Comparison of ENCODE assay signal across 18 cellular contexts in genomic region chr9:132516911-132517310, GRCh38.
DNase-seq lines count a peak whose midpoint lies in the region; TF ChIP-seq lines count a peak whose summit lies in the region.
"Had no signal": no experiment of that assay in that cellular context is flagged by ENCODE, and none has a peak within 500 bp of the region (broad histone marks: within the 10 kb centered on the region; RNA-seq: fewer than 3 reads in every experiment).

No MANE protein-coding gene starts in this region.

- TF ChIP-seq EP300 in tibial nerve (IDR thresholded peaks at IDR 0.05) = no peak

- WGBS in tibial nerve, 2 donors = 45 to 47% methylated on average over 16 to 18 of the region's 18 CpGs

- peak overlapping the region; percentile 35 for H2AFZ ChIP-seq in osteoblast (ENCODE audit: low read length)

- DNase-seq in DMS53 treated with DMSO at 0.1 percent for 48 hours (lab: John Stamatoyannopoulos, UW; ENCODE audit: unreplicated experiment) = peak; percentile 9
- peak; percentile 60 for DNase-seq in NCI-H1092 (lab: John Stamatoyannopoulos, UW)
- peak; percentile 57 for DNase-seq in NCI-H2171 treated with DMSO at 0.1 percent for 48 hours (lab: John Stamatoyannopoulos, UW)
- peak; percentile 38 for DNase-seq in osteoblast (ENCODE audit: insufficient read length, low spot score, missing footprints)
- DNase-seq in NCI-H524 treated with DMSO at 0.1 percent for 48 hours (lab: John Stamatoyannopoulos, UW) = no peak
- DNase-seq in tibial nerve (ENCODE audit: low spot score in 2 of 2) = no peak
- no peak for DNase-seq in caudate nucleus (lab: John Stamatoyannopoulos, UW)
- DNase-seq: ACHN; C1 segment of cervical spinal cord; CD8-positive, alpha-beta memory T cell; DND-41; IMR-90; NCI-H1048; NCI-H1694; NCI-H524; SW 1271 had no signal

- no peak overlapping the region for H3K4me3 ChIP-seq in osteoblast (ENCODE audit: insufficient read depth, low read length)
- no peak overlapping the region for H3K4me3 ChIP-seq in tibial nerve
- H3K4me3 ChIP-seq: SJSA1 had no signal

- H3K79me2 ChIP-seq in osteoblast (ENCODE audit: insufficient read depth, low read length) = no peaks in the 10 kb centered on the region

- peaks cover 33% of the 10 kb centered on the region for H3K27me3 ChIP-seq in osteoblast (ENCODE audit: insufficient read depth, low read length)
- peaks cover 0 to 43% of the 10 kb centered on the region in 2 donors for H3K27me3 ChIP-seq in tibial nerve

- H4K20me1 ChIP-seq in osteoblast (ENCODE audit: insufficient read depth, low read length) = no peaks in the 10 kb centered on the region

- no peak overlapping the region for H3K27ac ChIP-seq in osteoblast (ENCODE audit: low read depth, low read length)
- H3K27ac ChIP-seq in tibial nerve = no peak overlapping the region
- no peak overlapping the region for H3K27ac ChIP-seq in caudate nucleus (ENCODE audit: low read depth, low read length)
- H3K27ac ChIP-seq: HL-60, SJSA1 had no signal

- H3K36me3 ChIP-seq in osteoblast (ENCODE audit: insufficient read depth, low read length) = no peaks in the 10 kb centered on the region
- H3K36me3 ChIP-seq in tibial nerve = no peaks in the 10 kb centered on the region
- H3K36me3 ChIP-seq: SJSA1 had no signal

- no peaks in the 10 kb centered on the region for H3K9me3 ChIP-seq in osteoblast (ENCODE audit: low read depth, low read length)
- H3K9me3 ChIP-seq in tibial nerve = no peaks in the 10 kb centered on the region
- H3K9me3 ChIP-seq: SJSA1 had no signal

- H3K4me1 ChIP-seq in osteoblast (ENCODE audit: insufficient read depth, low read length) = no peaks in the 10 kb centered on the region
- no peaks in the 10 kb centered on the region for H3K4me1 ChIP-seq in tibial nerve
- H3K4me1 ChIP-seq: SJSA1 had no signal

- TF ChIP-seq CTCF in osteoblast (IDR thresholded peaks at IDR 0.05; ENCODE audit: extremely low read depth, low read depth, low read length) = no peak
- no peak for TF ChIP-seq CTCF in tibial nerve (IDR thresholded peaks at IDR 0.05)

- H3K4me2 ChIP-seq in osteoblast (ENCODE audit: insufficient read depth, low read length) = no peak overlapping the region

- TF ChIP-seq POLR2A in tibial nerve (IDR thresholded peaks at IDR 0.05) = no peak

Comparison
In these comparisons a context has a peak if more than half of its experiments do, and no peak if none do; other contexts are left out.
1. DNase-seq: peak in DMS53 treated with DMSO at 0.1 percent for 48 hours (single experiment), NCI-H1092 (single experiment), NCI-H2171 treated with DMSO at 0.1 percent for 48 hours (single experiment) and osteoblast (single experiment); none in NCI-H524 treated with DMSO at 0.1 percent for 48 hours (single experiment), tibial nerve (0 of 2) and caudate nucleus (0 of 61).